ENCODE assay signal across 8 cellular contexts in genomic region chr2:46985512-46985911, GRCh38. TPM values are rescaled to one million over a fixed set of nuclear protein-coding genes. Genes with fewer than 3 reads are reported as not detected.
DNase-seq lines count a peak whose midpoint lies in the region; ATAC-seq and TF ChIP-seq lines count a peak whose summit lies in the region.

No MANE protein-coding gene starts in this region.

- peaks cover 0 to 3% (median 0%) of the 10 kb centered on the region in 3 donors for H3K27me3 Mint-ChIP-seq in CD14-positive monocyte (ENCODE audit: low read depth in 3 of 3)

- TF ChIP-seq POLR2A in gastroesophageal sphincter (IDR thresholded peaks at IDR 0.05), result no peak

- peak overlapping the region; percentile 56 to 91 (median 88) for H3K27ac ChIP-seq in gastroesophageal sphincter
- peak overlapping the region; percentile 80 to 93 for H3K27ac ChIP-seq in thoracic aorta

- TF ChIP-seq CTCF in CD14-positive monocyte (IDR thresholded peaks at IDR 0.05) (no peak), gastroesophageal sphincter (IDR thresholded peaks at IDR 0.05) (no peak), thoracic aorta (IDR thresholded peaks at IDR 0.05) (no peak)

- H3K9me3 ChIP-seq in gastroesophageal sphincter, result no peaks in the 10 kb centered on the region
- no peaks in the 10 kb centered on the region for H3K9me3 ChIP-seq in thoracic aorta

- no peak for TF ChIP-seq EP300 in gastroesophageal sphincter (IDR thresholded peaks at IDR 0.05)

- H3K36me3 Mint-ChIP-seq in CD14-positive monocyte, result peaks cover 54 to 88% of the 10 kb centered on the region in 2 donors

- intact Hi-C loops in CD14-positive monocyte (cut with micrococcal nuclease), result loop anchor here in 1 of 2 donors (2.0 kb wide), 1 partner anchor 19 kb away; no protein-coding TSS in a partner anchor

- 13 to 47% methylated on average over 1 to 2 of the region's 2 CpGs for WGBS in gastroesophageal sphincter (ENCODE audit: low coverage in 1 of 2), 2 donors

- H3K4me3 Mint-ChIP-seq in CD14-positive monocyte, result peak overlapping the region; percentile 61 to 83

- H3K27ac Mint-ChIP-seq in CD14-positive monocyte, result peak overlapping the region; percentile 93 to 100 (median 99)

- H3K36me3 ChIP-seq in gastroesophageal sphincter, result peaks cover 0 to 16% of the 10 kb centered on the region in 2 donors
- H3K36me3 ChIP-seq in thoracic aorta, result no peaks in the 10 kb centered on the region

- H3K4me1 ChIP-seq in gastroesophageal sphincter (peaks cover 26 to 92% (median 77%) of the 10 kb centered on the region in 3 donors), thoracic aorta (ENCODE audit: control insufficient read depth in 1 of 2, low read depth in 2 of 2) (peaks cover 53 to 81% of the 10 kb centered on the region in 2 donors)

- H3K4me3 ChIP-seq in gastroesophageal sphincter, result no peak overlapping the region
- H3K4me3 ChIP-seq in thoracic aorta, result no peak overlapping the region

- peak; percentile 84 for DNase-seq in CD14-positive monocyte (ENCODE audit: low spot score)
- DNase-seq in SW480 (ENCODE audit: low spot score), result peak; percentile 49
- DNase-seq in thoracic aorta (ENCODE audit: low spot score), result no peak
- no peak for DNase-seq in globus pallidus (ENCODE audit: low spot score)
- no peak for DNase-seq in NCI-H1436 treated with DMSO at 0.1 percent for 48 hours (lab: John Stamatoyannopoulos, UW)
- no peak for DNase-seq in AG08396 (ENCODE audit: low spot score)

- peaks cover 69% of the 10 kb centered on the region for H3K4me1 Mint-ChIP-seq in CD14-positive monocyte

- ATAC-seq in GM21723 (IDR thresholded peaks at IDR 0.05; ENCODE audit: unreplicated experiment), result peak; percentile 31
- no peak for ATAC-seq in gastroesophageal sphincter
- no peak for ATAC-seq in thoracic aorta (ENCODE audit: insufficient number of reproducible peaks, low FRiP score, low read depth)

- no peaks in the 10 kb centered on the region for H3K9me3 Mint-ChIP-seq in CD14-positive monocyte

- no peaks in the 10 kb centered on the region for H3K27me3 ChIP-seq in gastroesophageal sphincter
- H3K27me3 ChIP-seq in thoracic aorta (replicated peaks; ENCODE audit: insufficient read depth), result no peaks in the 10 kb centered on the region

RNA-seq across cellular contexts. Expression of gene TTC7A, which starts 44.5 kb away (rescaled TPM):
- 10 to 100 TPM; 43.2 to 52.5 TPM for polyA plus RNA-seq in CD14-positive monocyte
- total RNA-seq in gastroesophageal sphincter, result 10 to 100 TPM; 21.6 to 29.1 (median 24.4) TPM
- 10 to 100 TPM; 39.3 to 45.7 TPM for total RNA-seq in thoracic aorta

Comparison
In these comparisons a context has a peak if more than half of its experiments do, and no peak if none do; other contexts are left out.
1. DNase-seq: peak in CD14-positive monocyte (single experiment) and SW480 (single experiment); none in thoracic aorta (single experiment), globus pallidus (single experiment), NCI-H1436 treated with DMSO at 0.1 percent for 48 hours (single experiment) and AG08396 (single experiment).